Comparison of ENCODE assay signal across 15 cellular contexts in the genomic region with DNA sequence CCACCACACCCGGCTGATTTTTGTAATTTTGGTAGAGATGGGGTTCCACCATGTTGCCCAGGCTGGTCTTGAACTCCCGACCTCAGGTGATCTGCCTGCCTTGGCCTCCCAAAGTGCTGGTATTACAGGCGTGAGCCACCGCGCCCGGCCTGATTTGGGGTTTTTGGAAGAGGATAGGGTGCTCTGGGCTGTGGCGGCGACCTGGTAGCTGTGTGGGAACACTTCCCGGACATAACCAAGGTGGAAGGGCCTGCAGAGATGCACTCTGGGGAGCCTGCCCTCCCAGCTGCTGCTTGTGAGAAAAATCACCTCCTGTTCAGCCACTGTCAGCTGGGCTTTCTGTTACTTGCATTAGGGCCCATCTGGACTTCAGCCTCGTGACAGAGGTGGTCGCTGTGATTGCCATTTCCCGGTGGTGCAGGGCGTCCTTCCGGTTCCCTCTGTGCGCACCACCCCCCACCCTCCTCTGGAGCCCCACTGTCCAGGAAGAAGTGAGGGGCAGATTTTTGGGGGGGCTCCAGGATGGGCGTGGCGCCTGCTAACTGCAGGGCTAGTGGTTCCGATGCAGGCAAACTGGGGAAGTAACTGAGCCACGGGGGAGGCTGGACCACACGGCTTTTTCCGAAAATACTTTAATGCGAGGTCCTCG. TPM values are rescaled to one million over a fixed set of nuclear protein-coding genes. Genes with fewer than 3 reads are reported as not detected.
A peak's percentile ranks its signal among the peaks of the same experiment; 100 is the strongest.
DNase-seq lines count a peak whose midpoint lies in the region; ATAC-seq and TF ChIP-seq lines count a peak whose summit lies in the region.
"Had no signal": no experiment of that assay in that cellular context is flagged by ENCODE, and none has a peak within 500 bp of the region (broad histone marks: within the 10 kb centered on the region; RNA-seq: fewer than 3 reads in every experiment).

No MANE protein-coding gene starts in this region.

- H3K36me3 Mint-ChIP-seq in activated T-helper 1 cell treated with anti-CD3 and anti-CD28 coated beads, Interleukin-12 subunit alpha, Interleukin-12 subunit beta, Interleukin-2, Interleukin-4 antibody, amounts not matched to agents 30 ng/mL and 10 ng/mL and 1 ng/mL, durations not matched to agents 14 hours and 24 hours and 36 hours (ENCODE audit: low read depth), result peaks cover 35% of the 10 kb centered on the region
- H3K36me3 Mint-ChIP-seq in neural progenitor cell, result peaks cover 11% of the 10 kb centered on the region

- peaks cover 13% of the 10 kb centered on the region for H3K4me1 Mint-ChIP-seq in activated T-helper 1 cell treated with anti-CD3 and anti-CD28 coated beads, Interleukin-12 subunit alpha, Interleukin-12 subunit beta, Interleukin-2, Interleukin-4 antibody, amounts not matched to agents 30 ng/mL and 10 ng/mL and 1 ng/mL, durations not matched to agents 14 hours and 24 hours and 36 hours (ENCODE audit: low read depth)
- H3K4me1 Mint-ChIP-seq in neural progenitor cell, result peaks cover 4% of the 10 kb centered on the region

- no peaks in the 10 kb centered on the region for H3K79me2 ChIP-seq in neural progenitor cell (ENCODE audit: low read depth)
- H3K79me2 ChIP-seq in SK-N-SH (ENCODE audit: insufficient read depth), result no peaks in the 10 kb centered on the region

- TF ChIP-seq CTCF in neural progenitor cell (IDR thresholded peaks at IDR 0.05) (no peak), SK-N-SH (IDR thresholded peaks at IDR 0.05) (no peak)

- H3F3A ChIP-seq in neural progenitor cell (ENCODE audit: low read depth) (peaks cover 23% of the 10 kb centered on the region), SK-N-SH (replicated peaks; ENCODE audit: insufficient read depth) (peaks cover 10% of the 10 kb centered on the region)

- H2AFZ ChIP-seq in neural progenitor cell (replicated peaks), result no peak overlapping the region
- H2AFZ ChIP-seq in SK-N-SH (ENCODE audit: low read depth), result no peak overlapping the region

- no peaks in the 10 kb centered on the region for H3K9me2 ChIP-seq in SK-N-SH

- peaks cover 1% of the 10 kb centered on the region for H3K27me3 Mint-ChIP-seq in activated T-helper 1 cell treated with anti-CD3 and anti-CD28 coated beads, Interleukin-12 subunit alpha, Interleukin-12 subunit beta, Interleukin-2, Interleukin-4 antibody, amounts not matched to agents 30 ng/mL and 10 ng/mL and 1 ng/mL, durations not matched to agents 14 hours and 24 hours and 36 hours (ENCODE audit: insufficient read depth)
- H3K27me3 Mint-ChIP-seq in neural progenitor cell (ENCODE audit: insufficient read depth, low read depth), result peaks cover 17% of the 10 kb centered on the region
- H3K27me3 Mint-ChIP-seq: stimulated activated naive CD8-positive, alpha-beta T cell treated with anti-CD3 and anti-CD28 coated beads, Interleukin-15, Interleukin-2, amounts not matched to agents 100 ng/mL and 50 ng/mL, for 24 hours had no signal

- CTCF ChIA-PET in SK-N-SH (lab: Yijun Ruan, JAX), result interaction anchor here (1.2 to 1.6 kb wide), 6 partner anchors 11 to 79 kb away, joined by 3 to 6 read pairs (median 4); a partner anchor contains a TSS

- DNase-seq in NCI-H82 (lab: John Stamatoyannopoulos, UW), result peak; percentile 36
- DNase-seq in NCI-H82 treated with DMSO at 0.1 percent for 48 hours (lab: John Stamatoyannopoulos, UW; ENCODE audit: unreplicated experiment), result no peak
- DNase-seq in DMS 273 treated with DMSO at 0.1 percent for 48 hours (lab: John Stamatoyannopoulos, UW), result peak; percentile 37
- DNase-seq in activated T-helper 1 cell treated with anti-CD3 and anti-CD28 coated beads, Interleukin-12 subunit alpha, Interleukin-12 subunit beta, Interleukin-2, Interleukin-4 antibody, amounts not matched to agents 30 ng/mL and 10 ng/mL and 1 ng/mL, durations not matched to agents 14 hours and 24 hours and 36 hours (ENCODE audit: low spot score), result no peak
- no peak for DNase-seq in neural progenitor cell (ENCODE audit: low spot score)
- DNase-seq in SK-N-SH, result no peak
- DNase-seq in NOMO-1 (lab: John Stamatoyannopoulos, UW; ENCODE audit: unreplicated experiment in 2 of 2), result no peak
- DNase-seq: KBM-7, SHP77 had no signal

- POLR2A ChIA-PET in SK-N-SH (lab: Yijun Ruan, JAX), result no interaction called here

- no peaks in the 10 kb centered on the region for H3K4me1 ChIP-seq in neural progenitor cell
- peaks cover 0 to 13% of the 10 kb centered on the region in 2 experiments; a peak in 1 of 4 replicates for H3K4me1 ChIP-seq in SK-N-SH (ENCODE audit: control insufficient read depth in 1 of 2, insufficient read depth in 2 of 2, low read depth in 1 of 2, low read length in 1 of 2)
- H3K4me1 ChIP-seq: breast epithelium had no signal

- TF ChIP-seq RAD21 in SK-N-SH (IDR thresholded peaks at IDR 0.05; ENCODE audit: low read length), result no peak

- no peak overlapping the region for H3K27ac ChIP-seq in neural progenitor cell
- no peak overlapping the region for H3K27ac ChIP-seq in SK-N-SH (ENCODE audit: low read depth in 2 of 2, low read length in 1 of 2)
- H3K27ac ChIP-seq: breast epithelium, lower lobe of right lung, ovary had no signal

- H3K9ac ChIP-seq in neural progenitor cell (no peak overlapping the region), SK-N-SH (no peak overlapping the region)

- no peaks in the 10 kb centered on the region for H3K36me3 ChIP-seq in neural progenitor cell
- peaks cover 0 to 8% of the 10 kb centered on the region in 2 experiments for H3K36me3 ChIP-seq in SK-N-SH (replicated peaks in 1 of 2; ENCODE audit: control insufficient read depth in 1 of 2, insufficient read depth in 2 of 2, low read length in 1 of 2)
- H3K36me3 ChIP-seq: ovary had no signal

- H3K4me2 ChIP-seq in neural progenitor cell, result no peak overlapping the region
- H3K4me2 ChIP-seq in SK-N-SH, result no peak overlapping the region

- TF ChIP-seq EP300 in SK-N-SH (IDR thresholded peaks at IDR 0.05; ENCODE audit: borderline replicate concordance in 1 of 2, low read depth in 1 of 2, low read length in 1 of 2), result no peak

- H3K4me3 Mint-ChIP-seq in activated T-helper 1 cell treated with anti-CD3 and anti-CD28 coated beads, Interleukin-12 subunit alpha, Interleukin-12 subunit beta, Interleukin-2, Interleukin-4 antibody, amounts not matched to agents 30 ng/mL and 10 ng/mL and 1 ng/mL, durations not matched to agents 14 hours and 24 hours and 36 hours, result peak overlapping the region; percentile 37
- peak overlapping the region; percentile 43 for H3K4me3 Mint-ChIP-seq in neural progenitor cell

- H3K9me3 ChIP-seq in neural progenitor cell (ENCODE audit: low read depth) (no peaks in the 10 kb centered on the region), SK-N-SH (no peaks in the 10 kb centered on the region)
- H3K9me3 ChIP-seq: adrenal gland, breast epithelium, lower lobe of right lung, ovary had no signal

- H3K27me3 ChIP-seq in neural progenitor cell (peaks cover 24% of the 10 kb centered on the region), SK-N-SH (ENCODE audit: insufficient read depth) (no peaks in the 10 kb centered on the region)
- H3K27me3 ChIP-seq: adrenal gland, breast epithelium, ovary had no signal

- no peak overlapping the region for H3K27ac Mint-ChIP-seq in activated T-helper 1 cell treated with anti-CD3 and anti-CD28 coated beads, Interleukin-12 subunit alpha, Interleukin-12 subunit beta, Interleukin-2, Interleukin-4 antibody, amounts not matched to agents 30 ng/mL and 10 ng/mL and 1 ng/mL, durations not matched to agents 14 hours and 24 hours and 36 hours
- H3K27ac Mint-ChIP-seq in neural progenitor cell, result no peak overlapping the region
- H3K27ac Mint-ChIP-seq: stimulated activated naive CD8-positive, alpha-beta T cell treated with anti-CD3 and anti-CD28 coated beads, Interleukin-15, Interleukin-2, amounts not matched to agents 100 ng/mL and 50 ng/mL, for 24 hours had no signal

- intact Hi-C loops in activated T-helper 1 cell treated with anti-CD3 and anti-CD28 coated beads, Interleukin-12 subunit alpha, Interleukin-12 subunit beta, Interleukin-2, Interleukin-4 antibody, amounts not matched to agents 30 ng/mL and 10 ng/mL and 1 ng/mL, durations not matched to agents 14 hours and 24 hours and 36 hours (cut with micrococcal nuclease), result no loop called here

- H3K9me3 Mint-ChIP-seq in activated T-helper 1 cell treated with anti-CD3 and anti-CD28 coated beads, Interleukin-12 subunit alpha, Interleukin-12 subunit beta, Interleukin-2, Interleukin-4 antibody, amounts not matched to agents 30 ng/mL and 10 ng/mL and 1 ng/mL, durations not matched to agents 14 hours and 24 hours and 36 hours, result no peaks in the 10 kb centered on the region
- no peaks in the 10 kb centered on the region for H3K9me3 Mint-ChIP-seq in neural progenitor cell
- H3K9me3 Mint-ChIP-seq: stimulated activated naive CD8-positive, alpha-beta T cell treated with anti-CD3 and anti-CD28 coated beads, Interleukin-15, Interleukin-2, amounts not matched to agents 100 ng/mL and 50 ng/mL, for 24 hours had no signal

- ATAC-seq in GM21381 (IDR thresholded peaks at IDR 0.05; ENCODE audit: unreplicated experiment), result no peak

- no peaks in the 10 kb centered on the region for H4K20me1 ChIP-seq in neural progenitor cell (ENCODE audit: low read depth)
- no peaks in the 10 kb centered on the region for H4K20me1 ChIP-seq in SK-N-SH (ENCODE audit: insufficient read depth)

- H3K4me3 ChIP-seq in neural progenitor cell (no peak overlapping the region), SK-N-SH (ENCODE audit: low read depth in 2 of 2, low read length in 1 of 2) (no peak overlapping the region)
- H3K4me3 ChIP-seq: adrenal gland, ovary had no signal

- WGBS in SK-N-SH (ENCODE audit: low lambda C conversion rate), result 96% methylated on average over 17 of the region's 23 CpGs

RNA-seq across cellular contexts. Expression of a gene that starts 7.5 kb away (rescaled TPM):
- 50.0 and 51.5 TPM in 2 replicates for total RNA-seq in activated T-helper 1 cell treated with anti-CD3 and anti-CD28 coated beads, Interleukin-12 subunit alpha, Interleukin-12 subunit beta, Interleukin-2, Interleukin-4 antibody, amounts not matched to agents 30 ng/mL and 10 ng/mL and 1 ng/mL, durations not matched to agents 14 hours and 24 hours and 36 hours
- total RNA-seq in neural progenitor cell (ENCODE audit: low replicate concordance), result 0.56 TPM in 1 of 2 replicates, not detected in the other
- 0.35 and 0.50 TPM in 2 replicates for polyA plus RNA-seq in SK-N-SH (2012; rRNA removed)
- 0.27 and 0.31 TPM in 2 replicates for polyA plus RNA-seq in SK-N-SH (2012; cell fraction: cytosol; rRNA removed)
- 0.76 and 0.97 TPM in 2 replicates for polyA plus RNA-seq in SK-N-SH (2012; cell fraction: nucleus; rRNA removed)

RNA-seq across cellular contexts. Expression of a gene that starts 11.7 kb away (rescaled TPM):
- total RNA-seq in activated T-helper 1 cell treated with anti-CD3 and anti-CD28 coated beads, Interleukin-12 subunit alpha, Interleukin-12 subunit beta, Interleukin-2, Interleukin-4 antibody, amounts not matched to agents 30 ng/mL and 10 ng/mL and 1 ng/mL, durations not matched to agents 14 hours and 24 hours and 36 hours, result 38.7 and 41.8 TPM in 2 replicates
- total RNA-seq in neural progenitor cell (ENCODE audit: low replicate concordance), result 10.4 and 15.9 TPM in 2 replicates
- polyA plus RNA-seq in SK-N-SH (2012; rRNA removed), result 27.3 and 28.3 TPM in 2 replicates
- 14.9 and 22.0 TPM in 2 replicates for polyA plus RNA-seq in SK-N-SH (2012; cell fraction: cytosol; rRNA removed)
- 76.2 and 78.9 TPM in 2 replicates for polyA plus RNA-seq in SK-N-SH (2012; cell fraction: nucleus; rRNA removed)

RNA-seq across cellular contexts. Expression of a gene that starts 12.0 kb away (rescaled TPM):
- total RNA-seq in activated T-helper 1 cell treated with anti-CD3 and anti-CD28 coated beads, Interleukin-12 subunit alpha, Interleukin-12 subunit beta, Interleukin-2, Interleukin-4 antibody, amounts not matched to agents 30 ng/mL and 10 ng/mL and 1 ng/mL, durations not matched to agents 14 hours and 24 hours and 36 hours, result 32.1 and 32.2 TPM in 2 replicates
- 2.3 and 13.6 TPM in 2 replicates for total RNA-seq in neural progenitor cell (ENCODE audit: low replicate concordance)
- 56.7 and 63.7 TPM in 2 replicates for polyA plus RNA-seq in SK-N-SH (2012; rRNA removed)
- 37.5 and 51.2 TPM in 2 replicates for polyA plus RNA-seq in SK-N-SH (2012; cell fraction: cytosol; rRNA removed)
- 87.9 and 96.3 TPM in 2 replicates for polyA plus RNA-seq in SK-N-SH (2012; cell fraction: nucleus; rRNA removed)

RNA-seq across cellular contexts. Expression of a gene that starts 21.8 kb away (rescaled TPM):
- 138 and 141 TPM in 2 replicates for total RNA-seq in activated T-helper 1 cell treated with anti-CD3 and anti-CD28 coated beads, Interleukin-12 subunit alpha, Interleukin-12 subunit beta, Interleukin-2, Interleukin-4 antibody, amounts not matched to agents 30 ng/mL and 10 ng/mL and 1 ng/mL, durations not matched to agents 14 hours and 24 hours and 36 hours
- total RNA-seq in neural progenitor cell (ENCODE audit: low replicate concordance), result 41.1 and 72.4 TPM in 2 replicates
- polyA plus RNA-seq in SK-N-SH (2012; rRNA removed), result 45.5 and 52.0 TPM in 2 replicates
- 8.6 and 13.1 TPM in 2 replicates for polyA plus RNA-seq in SK-N-SH (2012; cell fraction: cytosol; rRNA removed)
- 317 and 404 TPM in 2 replicates for polyA plus RNA-seq in SK-N-SH (2012; cell fraction: nucleus; rRNA removed)

RNA-seq across cellular contexts. Expression of a gene that starts 38.2 kb away (rescaled TPM):
- total RNA-seq in activated T-helper 1 cell treated with anti-CD3 and anti-CD28 coated beads, Interleukin-12 subunit alpha, Interleukin-12 subunit beta, Interleukin-2, Interleukin-4 antibody, amounts not matched to agents 30 ng/mL and 10 ng/mL and 1 ng/mL, durations not matched to agents 14 hours and 24 hours and 36 hours, result 107 and 113 TPM in 2 replicates
- 63.5 and 218 TPM in 2 replicates for total RNA-seq in neural progenitor cell (ENCODE audit: low replicate concordance)
- polyA plus RNA-seq in SK-N-SH (2012; rRNA removed), result 56.1 and 95.0 TPM in 2 replicates
- polyA plus RNA-seq in SK-N-SH (2012; cell fraction: cytosol; rRNA removed), result 32.2 and 57.7 TPM in 2 replicates
- 272 and 289 TPM in 2 replicates for polyA plus RNA-seq in SK-N-SH (2012; cell fraction: nucleus; rRNA removed)

Comparison
In these comparisons a context has a peak if more than half of its experiments do, and no peak if none do; other contexts are left out.
1. DNase-seq: peak in NCI-H82 (single experiment) and DMS 273 treated with DMSO at 0.1 percent for 48 hours (single experiment); none in NCI-H82 treated with DMSO at 0.1 percent for 48 hours (single experiment), activated T-helper 1 cell treated with anti-CD3 and anti-CD28 coated beads, Interleukin-12 subunit alpha, Interleukin-12 subunit beta, Interleukin-2, Interleukin-4 antibody, amounts not matched to agents 30 ng/mL and 10 ng/mL and 1 ng/mL, durations not matched to agents 14 hours and 24 hours and 36 hours (single experiment), neural progenitor cell (single experiment), SK-N-SH (single experiment) and NOMO-1 (0 of 2).
2. RNA of a gene that starts 7.5 kb away (total RNA-seq): 50.0 to 51.5 TPM in activated T-helper 1 cell treated with anti-CD3 and anti-CD28 coated beads, Interleukin-12 subunit alpha, Interleukin-12 subunit beta, Interleukin-2, Interleukin-4 antibody, amounts not matched to agents 30 ng/mL and 10 ng/mL and 1 ng/mL, durations not matched to agents 14 hours and 24 hours and 36 hours; 0.56 TPM in neural progenitor cell; every median in the first group is over 10 times any median in the second.